In the genomic region with DNA sequence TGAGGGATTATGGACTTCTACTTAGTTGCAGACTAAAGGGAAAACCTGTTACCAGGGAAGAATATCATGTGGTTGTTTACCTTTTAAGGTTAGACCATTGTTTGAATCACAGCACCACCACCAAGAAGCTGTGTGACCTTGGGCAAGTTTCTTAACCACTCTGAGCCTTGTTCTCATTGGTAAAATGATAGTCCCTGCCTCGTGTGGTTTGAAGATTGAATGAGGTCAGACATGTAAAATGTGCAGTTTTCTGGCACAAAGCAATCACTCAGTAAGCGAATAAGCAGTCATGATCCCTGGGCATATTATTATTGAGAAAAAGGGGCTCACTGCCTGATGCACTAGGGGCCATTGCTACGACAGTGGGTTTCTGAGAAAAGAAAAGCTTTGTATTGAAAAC, we compare ENCODE assay signal across 23 cellular contexts. TPM values are rescaled to one million over a fixed set of nuclear protein-coding genes. Genes with fewer than 3 reads are reported as not detected.
"Had no signal": no experiment of that assay in that cellular context is flagged by ENCODE, and none has a peak within 500 bp of the region (broad histone marks: within the 10 kb centered on the region; RNA-seq: fewer than 3 reads in every experiment).

No MANE protein-coding gene starts in this region.

- H3K36me3 Mint-ChIP-seq: activated naive CD8-positive, alpha-beta T cell; stimulated activated memory B cell treated with anti-CD40 and anti-IgM and Interleukin-4, amounts not matched to agents 10 μg/mL and 1 μg/mL and 100 μg/mL, for 72 hours had no signal

- ATAC-seq: activated CD8-positive, alpha-beta memory T cell treated with anti-CD3 and anti-CD28 coated beads, Interleukin-2, amount 10 ng/mL, durations not matched to agents 7 days and 5 days; mucosa of descending colon; naive thymus-derived CD4-positive, alpha-beta T cell; psoas muscle had no signal

- H3K36me3 ChIP-seq: left ventricle myocardium inferior had no signal

- H3K4me3 Mint-ChIP-seq: activated B cell treated with CpG ODN at 0.5 μM for 24 hours; activated CD4-positive, alpha-beta memory T cell treated with anti-CD3 and anti-CD28 coated beads, Interleukin-2, amount 10 ng/mL, durations not matched to agents 7 days and 5 days; activated CD8-positive, alpha-beta memory T cell treated with anti-CD3 and anti-CD28 coated beads, Interleukin-2, amount 10 ng/mL, durations not matched to agents 7 days and 5 days; activated naive CD8-positive, alpha-beta T cell; naive thymus-derived CD4-positive, alpha-beta T cell; stimulated activated memory B cell treated with anti-CD40 and anti-IgM and Interleukin-4, amounts not matched to agents 10 μg/mL and 1 μg/mL and 100 μg/mL, for 72 hours; T-helper 2 cell treated with Interferon-gamma antibody and Interleukin-4, amounts not matched to agents 5 μg/mL and 100 μg/mL, for 36 hours had no signal

- H3K27ac ChIP-seq: body of pancreas, left ventricle myocardium inferior, psoas muscle, skin epidermis had no signal

- H3K9me3 Mint-ChIP-seq: T-helper 2 cell treated with Interferon-gamma antibody and Interleukin-4, amounts not matched to agents 5 μg/mL and 100 μg/mL, for 36 hours had no signal

- H3K4me1 ChIP-seq: body of pancreas, left ventricle myocardium inferior, psoas muscle had no signal

- H3K9me3 ChIP-seq: body of pancreas had no signal

- FAIRE-seq: frontal cortex, TTC549, urothelium cell line had no signal

- H3K4me1 Mint-ChIP-seq: activated B cell treated with CpG ODN at 0.5 μM for 24 hours; activated CD4-positive, alpha-beta memory T cell treated with anti-CD3 and anti-CD28 coated beads, Interleukin-2, amount 10 ng/mL, durations not matched to agents 7 days and 5 days; naive thymus-derived CD4-positive, alpha-beta T cell; stimulated activated memory B cell treated with anti-CD40 and anti-IgM and Interleukin-4, amounts not matched to agents 10 μg/mL and 1 μg/mL and 100 μg/mL, for 72 hours had no signal

- DNase-seq: activated B cell treated with CpG ODN at 0.5 μM for 24 hours; activated CD4-positive, alpha-beta memory T cell treated with anti-CD3 and anti-CD28 coated beads, Interleukin-2, amount 10 ng/mL, durations not matched to agents 7 days and 5 days; activated CD4-positive, alpha-beta T cell treated with anti-CD3 and anti-CD28 coated beads for 48 hours; activated CD8-positive, alpha-beta memory T cell treated with anti-CD3 and anti-CD28 coated beads, Interleukin-2, amount 10 ng/mL, durations not matched to agents 7 days and 5 days; amygdala; central memory CD4-positive, alpha-beta T cell; left ventricle myocardium inferior; mammary epithelial cell; mucosa of descending colon; naive thymus-derived CD4-positive, alpha-beta T cell; psoas muscle; stimulated activated CD4-positive, alpha-beta T cell treated with anti-CD3 and anti-CD28 coated beads, Interleukin-4, amount 100 ng/mL, for 1 hour had no signal

- H3K4me3 ChIP-seq: body of pancreas, coronary artery, left ventricle myocardium inferior, mucosa of descending colon, psoas muscle, skin epidermis had no signal

- H3K27me3 ChIP-seq: body of pancreas had no signal

- H3K27ac Mint-ChIP-seq: activated B cell treated with CpG ODN at 0.5 μM for 24 hours; activated CD4-positive, alpha-beta memory T cell treated with anti-CD3 and anti-CD28 coated beads, Interleukin-2, amount 10 ng/mL, durations not matched to agents 7 days and 5 days; activated CD8-positive, alpha-beta memory T cell treated with anti-CD3 and anti-CD28 coated beads, Interleukin-2, amount 10 ng/mL, durations not matched to agents 7 days and 5 days; activated naive CD8-positive, alpha-beta T cell; naive thymus-derived CD4-positive, alpha-beta T cell; stimulated activated memory B cell treated with anti-CD40 and anti-IgM and Interleukin-4, amounts not matched to agents 10 μg/mL and 1 μg/mL and 100 μg/mL, for 72 hours; T-helper 2 cell treated with Interferon-gamma antibody and Interleukin-4, amounts not matched to agents 5 μg/mL and 100 μg/mL, for 36 hours had no signal

RNA-seq across cellular contexts. Expression of gene MOV10L1, which starts 28.3 kb away (rescaled TPM):
- total RNA-seq: activated B cell treated with CpG ODN at 0.5 μM for 24 hours; activated CD4-positive, alpha-beta memory T cell treated with anti-CD3 and anti-CD28 coated beads, Interleukin-2, amount 10 ng/mL, durations not matched to agents 7 days and 5 days; naive thymus-derived CD4-positive, alpha-beta T cell had no signal
- polyA plus RNA-seq: mammary epithelial cell; naive thymus-derived CD4-positive, alpha-beta T cell had no signal

RNA-seq across cellular contexts. Expression of gene MLC1, which starts 32.9 kb away (rescaled TPM):
- total RNA-seq: activated B cell treated with CpG ODN at 0.5 μM for 24 hours, body of pancreas, kidney epithelial cell, osteocyte, psoas muscle had no signal

RNA-seq across cellular contexts. Expression of gene PANX2, which starts 52.4 kb away (rescaled TPM):
- polyA plus RNA-seq: naive thymus-derived CD4-positive, alpha-beta T cell had no signal
